13 cellular contexts compared by ENCODE assay signal in the genomic region with DNA sequence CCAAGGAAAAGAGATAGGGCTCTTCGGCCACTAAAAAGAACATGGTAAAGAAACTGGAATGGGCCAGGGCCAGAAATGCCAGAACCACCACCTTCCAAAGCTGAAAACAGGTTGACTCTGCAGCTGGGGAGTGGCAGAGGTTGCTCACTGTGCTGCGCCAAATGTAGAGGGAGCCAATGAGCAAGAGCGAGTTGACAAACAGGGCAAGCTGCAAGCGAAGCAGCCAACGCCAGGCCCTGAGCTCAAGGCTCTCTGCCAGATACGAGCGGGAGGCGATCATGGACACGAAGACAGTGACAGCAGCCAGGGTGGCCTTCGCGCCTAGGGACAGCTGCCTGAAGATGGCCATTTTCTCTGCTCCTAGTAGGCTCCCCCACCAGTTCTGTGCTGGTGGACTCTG.
"Had no signal": no experiment of that assay in that cellular context is flagged by ENCODE, and none has a peak within 500 bp of the region (broad histone marks: within the 10 kb centered on the region; RNA-seq: fewer than 3 reads in every experiment).

No MANE protein-coding gene starts in this region.

- H3K9me3 ChIP-seq: ascending aorta, thyroid gland had no signal

- H3K27ac ChIP-seq: ascending aorta, parathyroid adenoma, thyroid gland had no signal

- FAIRE-seq: bronchial epithelial cell, urothelium cell line had no signal

- H3K27me3 Mint-ChIP-seq: stimulated activated naive B cell treated with anti-CD40 and anti-IgM and Interleukin-4, amounts not matched to agents 10 μg/mL and 1 μg/mL and 100 μg/mL, for 72 hours had no signal

- H3K4me3 Mint-ChIP-seq: activated naive CD4-positive, alpha-beta T cell treated with anti-CD3 and anti-CD28 coated beads, Interleukin-2, amount 10 ng/mL, durations not matched to agents 7 days and 5 days; stimulated activated naive B cell treated with anti-CD40 and anti-IgM and Interleukin-4, amounts not matched to agents 10 μg/mL and 1 μg/mL and 100 μg/mL, for 72 hours; T-helper 2 cell treated with Interferon-gamma antibody and Interleukin-4, amounts not matched to agents 5 μg/mL and 100 μg/mL, for 36 hours had no signal

- H3K4me3 ChIP-seq: ascending aorta, thyroid gland had no signal

- H3K27ac Mint-ChIP-seq: activated naive CD4-positive, alpha-beta T cell treated with anti-CD3 and anti-CD28 coated beads, Interleukin-2, amount 10 ng/mL, durations not matched to agents 7 days and 5 days; T-helper 2 cell treated with Interferon-gamma antibody and Interleukin-4, amounts not matched to agents 5 μg/mL and 100 μg/mL, for 36 hours had no signal

- H2AFZ ChIP-seq: parathyroid adenoma had no signal

- DNase-seq: activated CD4-positive, alpha-beta T cell treated with anti-CD3 and anti-CD28 coated beads, Interleukin-2, amount 50 U/mL, for 1 hour; activated CD8-positive, alpha-beta memory T cell treated with anti-CD3 and anti-CD28 coated beads for 24 hours; activated naive CD4-positive, alpha-beta T cell treated with anti-CD3 and anti-CD28 coated beads, Interleukin-2, amount 10 ng/mL, durations not matched to agents 7 days and 5 days; hypothalamus; kidney glomerular epithelial cell; stimulated activated naive B cell treated with anti-CD40 and anti-IgM and Interleukin-4, amounts not matched to agents 10 μg/mL and 1 μg/mL and 100 μg/mL, for 72 hours; thyroid gland had no signal

- ATAC-seq: activated CD4-positive, CD25-positive, alpha-beta regulatory T cell treated with anti-CD3 and anti-CD28 coated beads, Interleukin-2, amount 50 U/mL, for 24 hours; stimulated activated naive B cell treated with anti-CD40 and anti-IgM and Interleukin-4, amounts not matched to agents 10 μg/mL and 1 μg/mL and 100 μg/mL, for 72 hours had no signal

- H3K9ac ChIP-seq: parathyroid adenoma had no signal

- H3K9me3 Mint-ChIP-seq: activated naive CD4-positive, alpha-beta T cell treated with anti-CD3 and anti-CD28 coated beads, Interleukin-2, amount 10 ng/mL, durations not matched to agents 7 days and 5 days; T-helper 2 cell treated with Interferon-gamma antibody and Interleukin-4, amounts not matched to agents 5 μg/mL and 100 μg/mL, for 36 hours had no signal

- H3K27me3 ChIP-seq: ascending aorta, thyroid gland had no signal
